Comparison of ENCODE assay signal across 22 cellular contexts in the genomic region with DNA sequence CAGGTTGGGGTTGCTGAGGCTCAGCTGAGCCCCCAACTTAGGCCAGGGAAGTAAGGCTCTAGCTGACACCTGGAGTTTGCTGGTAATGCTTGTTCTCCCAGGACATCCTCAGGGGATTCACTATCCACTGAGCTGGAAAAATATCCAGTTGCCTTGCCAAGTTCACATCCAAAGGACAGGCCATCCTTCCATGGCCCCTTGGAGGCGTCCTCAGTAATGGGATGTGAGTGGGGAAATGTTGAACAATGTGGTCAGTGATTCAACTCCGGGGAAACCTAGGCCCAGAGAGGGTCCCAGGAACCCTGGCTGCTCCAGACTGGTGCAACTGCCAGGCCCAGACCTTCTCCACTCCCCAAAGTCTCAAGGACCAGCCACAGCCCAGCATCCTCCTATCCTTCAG. TPM values are rescaled to one million over a fixed set of nuclear protein-coding genes. Genes with fewer than 3 reads are reported as not detected.
DNase-seq lines count a peak whose midpoint lies in the region; ATAC-seq and TF ChIP-seq lines count a peak whose summit lies in the region.
"Had no signal": no experiment of that assay in that cellular context is flagged by ENCODE, and none has a peak within 500 bp of the region (broad histone marks: within the 10 kb centered on the region; RNA-seq: fewer than 3 reads in every experiment).

No MANE protein-coding gene starts in this region.

- no peaks in the 10 kb centered on the region for H3K9me2 ChIP-seq in MM.1S (replicated peaks; ENCODE audit: insufficient read depth, low read length)

- no peak overlapping the region for H3K4me2 ChIP-seq in MM.1S (ENCODE audit: low read depth, low read length)
- H3K4me2 ChIP-seq: A549, PC-9 had no signal

- peaks cover 11% of the 10 kb centered on the region for H3K36me3 Mint-ChIP-seq in endodermal cell (ENCODE audit: low read depth)

- no peak overlapping the region for H3K4me3 Mint-ChIP-seq in endodermal cell

- H3K4me3 ChIP-seq in sigmoid colon: no peak overlapping the region
- no peak overlapping the region for H3K4me3 ChIP-seq in endodermal cell (ENCODE audit: low read length)
- no peak overlapping the region for H3K4me3 ChIP-seq in MM.1S (ENCODE audit: low read length)
- H3K4me3 ChIP-seq: A549; BLaER1 treated with 17β-estradiol and CSF1 and Interleukin-3, amounts not matched to agents 10 nM and 100 nM; PC-9; SJSA1; uterus had no signal

- H3K27me3 Mint-ChIP-seq in endodermal cell (ENCODE audit: insufficient read depth): no peaks in the 10 kb centered on the region

- no peaks in the 10 kb centered on the region for H4K20me1 ChIP-seq in MM.1S (ENCODE audit: insufficient read depth, low read length)
- H4K20me1 ChIP-seq: BLaER1 treated with 17β-estradiol and CSF1 and Interleukin-3, amounts not matched to agents 10 nM and 100 nM had no signal

- no peak for TF ChIP-seq POLR2A in sigmoid colon (IDR thresholded peaks at IDR 0.05)

- TF ChIP-seq CTCF in sigmoid colon (IDR thresholded peaks at IDR 0.05) (no peak), endodermal cell (conservative IDR thresholded peaks at IDR 0.05) (no peak), MM.1S (IDR thresholded peaks at IDR 0.05; ENCODE audit: low read length) (no peak)

- H3K27ac Mint-ChIP-seq in endodermal cell: no peak overlapping the region

- peaks cover 0 to 13% (median 6%) of the 10 kb centered on the region in 4 donors for H3K4me1 ChIP-seq in sigmoid colon
- H3K4me1 ChIP-seq in endodermal cell (ENCODE audit: control insufficient read depth, insufficient read depth, low read length): no peaks in the 10 kb centered on the region
- 0 out of 2 replicates have a peak, but pooled peaks cover 6% of the 10 kb centered on the region for H3K4me1 ChIP-seq in MM.1S (ENCODE audit: low read length)
- H3K4me1 ChIP-seq: A549, SJSA1 had no signal

- intact Hi-C loops in left cardiac atrium (cut with DNase I) (no loop called here), sigmoid colon (cut with DNase I) (no loop called here)

- H3K9me3 Mint-ChIP-seq in endodermal cell: peaks cover 2% of the 10 kb centered on the region

- DNase-seq in ACHN: peak; percentile 4
- DNase-seq in caudate nucleus (lab: John Stamatoyannopoulos, UW): no peak
- no peak for DNase-seq in left cardiac atrium
- no peak for DNase-seq in sigmoid colon
- no peak for DNase-seq in endodermal cell
- no peak for DNase-seq in MM.1S
- DNase-seq in Kasumi-1 (lab: John Stamatoyannopoulos, UW): no peak
- no peak for DNase-seq in left lobe of liver (ENCODE audit: low spot score)
- DNase-seq: activated CD4-positive, alpha-beta T cell treated with anti-CD3 and anti-CD28 coated beads, Interleukin-2, amount 50 U/mL, for 4 hours; Calu3; foreskin melanocyte; left colon; NCI-H146; NCI-H774; stimulated activated naive CD4-positive, alpha-beta T cell treated with Interleukin-2 at 50 U/mL for 16 hours; T-helper 2 cell had no signal

- H3K9ac ChIP-seq in endodermal cell (ENCODE audit: extremely low read depth, low read length, poor library complexity, severe bottlenecking) (no peak overlapping the region), MM.1S (ENCODE audit: low read length) (no peak overlapping the region)
- H3K9ac ChIP-seq: BLaER1 treated with 17β-estradiol and CSF1 and Interleukin-3, amounts not matched to agents 10 nM and 100 nM had no signal

- no peaks in the 10 kb centered on the region for H3K4me1 Mint-ChIP-seq in endodermal cell

- H3K27ac ChIP-seq in caudate nucleus (ENCODE audit: low read depth, low read length) (peak overlapping the region; percentile 68), sigmoid colon (peak overlapping the region in 3 of 4 donors; percentile 2 to 35 (median 32)), endodermal cell (ENCODE audit: low read depth, low read length) (no peak overlapping the region), MM.1S (ENCODE audit: low read length) (no peak overlapping the region)
- H3K27ac ChIP-seq: A549, PC-9, SJSA1 had no signal

- ATAC-seq in left cardiac atrium (peak; percentile 6 to 13), left lobe of liver (no peak)
- ATAC-seq: HepG2, left colon had no signal

- in situ Hi-C loops in ACHN (cut with HindIII; ENCODE audit: low pct_ligation_motif_present, low pct_unique_long_range_greater_than_20kb, low sequenced_read_pairs): no loop called here

- no peaks in the 10 kb centered on the region for H3K9me3 ChIP-seq in sigmoid colon
- H3K9me3 ChIP-seq in endodermal cell (ENCODE audit: control insufficient read depth, low read length): no peaks in the 10 kb centered on the region
- H3K9me3 ChIP-seq in MM.1S (replicated peaks; ENCODE audit: insufficient read depth, low read length): no peaks in the 10 kb centered on the region
- H3K9me3 ChIP-seq: A549; BLaER1 treated with 17β-estradiol and CSF1 and Interleukin-3, amounts not matched to agents 10 nM and 100 nM; SJSA1; uterus had no signal

- peaks cover 0 to 23% (median 0%) of the 10 kb centered on the region in 4 donors for H3K36me3 ChIP-seq in sigmoid colon
- H3K36me3 ChIP-seq in endodermal cell (ENCODE audit: control insufficient read depth, insufficient read depth, low read length): no peaks in the 10 kb centered on the region
- no peaks in the 10 kb centered on the region for H3K36me3 ChIP-seq in MM.1S (replicated peaks; ENCODE audit: insufficient read depth, low read length)
- H3K36me3 ChIP-seq: uterus had no signal

- H3K79me2 ChIP-seq in MM.1S (ENCODE audit: low read length): no peaks in the 10 kb centered on the region

- H2AFZ ChIP-seq in MM.1S (ENCODE audit: low read length): no peak overlapping the region
- H2AFZ ChIP-seq: PC-9 had no signal

- TF ChIP-seq EP300 in sigmoid colon (IDR thresholded peaks at IDR 0.05): no peak

- WGBS in sigmoid colon, 2 donors: 89 to 92% methylated on average over 2 of the region's 2 CpGs
- 100% methylated on average over 1 to 2 of the region's 2 CpGs for whole genome bisulfite sequencing in endodermal cell (ENCODE audit: insufficient coverage in 1 of 2, insufficient read length in 1 of 2), 2 experiments

- H3F3A ChIP-seq in MM.1S (ENCODE audit: insufficient read depth, low read length): no peaks in the 10 kb centered on the region

- no peaks in the 10 kb centered on the region for H3K27me3 ChIP-seq in sigmoid colon
- H3K27me3 ChIP-seq in endodermal cell (ENCODE audit: control insufficient read depth, insufficient read depth, low read length, poor library complexity, severe bottlenecking): no peaks in the 10 kb centered on the region
- no peaks in the 10 kb centered on the region for H3K27me3 ChIP-seq in MM.1S (replicated peaks; ENCODE audit: insufficient read depth, low read length)
- H3K27me3 ChIP-seq: BLaER1 treated with 17β-estradiol and CSF1 and Interleukin-3, amounts not matched to agents 10 nM and 100 nM; SJSA1; uterus had no signal

RNA-seq across cellular contexts. Expression of a gene that starts 9.7 kb away (rescaled TPM):
- total RNA-seq in left cardiac atrium: 100 to 1,000 TPM; 134 to 148 TPM
- 10 to 100 TPM; 29.3 to 42.7 (median 33.4) TPM for total RNA-seq in sigmoid colon
- 1 to 10 TPM; 5.8 to 7.8 (median 6.1) TPM for polyA plus RNA-seq in sigmoid colon
- 1 to 10 TPM; 4.6 to 8.2 TPM for total RNA-seq in endodermal cell
- polyA plus RNA-seq in endodermal cell (2013, experiment 1 of 2): 5.6 TPM
- polyA plus RNA-seq in endodermal cell (2013, experiment 2 of 2): 4.7 TPM
- 12.1 TPM for total RNA-seq in left lobe of liver

RNA-seq across cellular contexts. Expression of a gene that starts 32.6 kb away (rescaled TPM):
- total RNA-seq in left cardiac atrium (10 to 100 TPM; 19.4 to 25.0 TPM), sigmoid colon (10 to 100 TPM; 18.4 to 21.3 (median 20.1) TPM), endodermal cell (10 to 100 TPM; 45.2 to 59.7 TPM), left lobe of liver (17.0 TPM)
- polyA plus RNA-seq in sigmoid colon: 10 to 100 TPM; 12.0 to 30.0 (median 21.3) TPM
- 42.4 TPM for polyA plus RNA-seq in endodermal cell (2013, experiment 1 of 2)
- 32.4 TPM for polyA plus RNA-seq in endodermal cell (2013, experiment 2 of 2)

RNA-seq across cellular contexts. Expression of a gene that starts 56.0 kb away (rescaled TPM):
- total RNA-seq in left cardiac atrium: 10 to 100 TPM in 1 of 2 donors, 1 to 10 TPM in 1; 8.3 to 10.7 TPM
- total RNA-seq in sigmoid colon: 10 to 100 TPM; 17.1 to 26.0 (median 20.9) TPM
- polyA plus RNA-seq in sigmoid colon: 10 to 100 TPM in 1 of 3 donors, 1 to 10 TPM in 2; 5.4 to 12.7 (median 6.5) TPM
- 10 to 100 TPM; 26.8 to 32.7 TPM for total RNA-seq in endodermal cell
- polyA plus RNA-seq in endodermal cell (2013, experiment 1 of 2): 36.6 TPM
- 34.7 TPM for polyA plus RNA-seq in endodermal cell (2013, experiment 2 of 2)
- total RNA-seq in left lobe of liver: 5.7 TPM

Comparison
In these comparisons a context has a peak if more than half of its experiments do, and no peak if none do; other contexts are left out.
1. H3K27ac ChIP-seq: peak in caudate nucleus (single experiment) and sigmoid colon (3 of 4); none in endodermal cell (single experiment) and MM.1S (single experiment).